ENCODE assay signal across 18 cellular contexts in the genomic region with DNA sequence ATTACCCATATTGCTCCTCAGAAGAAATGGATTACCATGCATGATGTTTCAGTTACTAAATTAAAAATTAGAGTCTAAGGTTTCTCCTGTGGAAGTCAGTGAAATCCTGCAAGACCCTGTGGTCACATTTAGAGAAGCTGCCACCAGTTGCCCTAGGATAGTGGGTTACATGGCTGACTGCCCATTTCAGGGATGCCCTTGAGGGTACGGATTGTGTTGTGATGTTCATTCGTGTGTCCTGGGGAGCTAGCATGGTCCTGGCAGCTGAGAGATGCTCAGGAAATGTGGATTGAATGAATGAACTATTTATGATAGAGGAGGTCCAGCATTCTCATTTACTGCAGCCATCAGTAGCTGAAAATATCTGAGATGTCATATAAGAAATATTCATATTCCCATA.
"Had no signal": no experiment of that assay in that cellular context is flagged by ENCODE, and none has a peak within 500 bp of the region (broad histone marks: within the 10 kb centered on the region; RNA-seq: fewer than 3 reads in every experiment).

No MANE protein-coding gene starts in this region.

- DNase-seq: KBM-7, MG63, NCI-H1092, NCI-H1105 treated with DMSO at 0.1 percent for 48 hours, NCI-H1417 treated with DMSO at 0.1 percent for 48 hours, NCI-H146, NCI-H1694 treated with DMSO at 0.1 percent for 48 hours, NCI-H1930, NCI-H2081, NCI-H2107, NCI-H2227 treated with DMSO at 0.1 percent for 48 hours, NCI-H524 treated with DMSO at 0.1 percent for 48 hours, NCI-H69, NCI-H774, SHP77 treated with DMSO at 0.1 percent for 48 hours had no signal

- H3K4me3 ChIP-seq: MG63, SJCRH30, SK-N-MC had no signal

- H3K4me1 ChIP-seq: SJCRH30 had no signal

- H3K9me3 ChIP-seq: MG63, SJCRH30 had no signal

- ATAC-seq: Right ventricle myocardium inferior had no signal

- H3K27me3 ChIP-seq: MG63, SJCRH30 had no signal

- H3K36me3 ChIP-seq: MG63, SJCRH30 had no signal

- H3K27ac ChIP-seq: SJCRH30, SK-N-MC had no signal
